ENCODE assay signal across 8 cellular contexts in genomic region chr2:37344453-37345361, GRCh38. TPM values are rescaled to one million over a fixed set of nuclear protein-coding genes. Genes with fewer than 3 reads are reported as not detected.
DNase-seq lines count a peak whose midpoint lies in the region; ATAC-seq and TF ChIP-seq lines count a peak whose summit lies in the region.

Gene QPCT, plus strand, starts transcription at chr2:37344630. Its CDS starts 102 bp downstream, at chr2:37344732.

- 3% methylated on average over 6 of the region's 73 CpGs for WGBS in right lobe of liver (ENCODE audit: insufficient coverage, low coverage, low lambda C conversion rate, missing lambda C conversion rate)

- H3K9me3 ChIP-seq in right lobe of liver, result no peaks in the 10 kb centered on the region

- no peak for TF ChIP-seq CTCF in GM12865 (IDR thresholded peaks at IDR 0.05; ENCODE audit: insufficient read depth, low read depth, low read length, missing control alignments)
- TF ChIP-seq CTCF in coronary artery (IDR thresholded peaks at IDR 0.05), result no peak
- no peak for TF ChIP-seq CTCF in right lobe of liver (IDR thresholded peaks at IDR 0.05)

- ATAC-seq in right lobe of liver (peak; percentile 65 to 79 (median 71)), HG03439 (IDR thresholded peaks at IDR 0.05; ENCODE audit: unreplicated experiment) (no peak)

- intact Hi-C loops in right lobe of liver (cut with DNase I), result no loop called here

- peak; percentile 19 for DNase-seq in GM12865 (ENCODE audit: low read depth)
- DNase-seq in HuH-7 (ENCODE audit: low spot score), result peak; percentile 59
- peak; percentile 53 for DNase-seq in activated CD4-positive, alpha-beta T cell treated with anti-CD3 and anti-CD28 coated beads for 1 hour
- DNase-seq in coronary artery (ENCODE audit: low spot score), result no peak
- peak; percentile 56 to 67 (median 58) for DNase-seq in right lobe of liver
- peak; percentile 43 to 67 for DNase-seq in stimulated activated CD8-positive, alpha-beta memory T cell treated with anti-CD3 and anti-CD28 coated beads, Interleukin-15, amount 100 ng/mL, for 48 hours (ENCODE audit: low read depth in 2 of 2)
- no peak for DNase-seq in occipital lobe (lab: John Stamatoyannopoulos, UW)

- no peak for TF ChIP-seq POLR2A in right lobe of liver (IDR thresholded peaks at IDR 0.05)

- H3K36me3 ChIP-seq in right lobe of liver, result no peaks in the 10 kb centered on the region

- peak within 1 kb of the TSS in 1 of 2 donors; percentile 40 for H3K27ac ChIP-seq in coronary artery
- peak within 1 kb of the TSS; percentile 35 to 57 (median 53) for H3K27ac ChIP-seq in right lobe of liver

- H3K4me3 ChIP-seq in GM12865 (ENCODE audit: low read depth, low read length) (peak within 1 kb of the TSS; percentile 45), coronary artery (peak within 1 kb of the TSS; percentile 95), right lobe of liver (peak within 1 kb of the TSS; percentile 38 to 57 (median 53))

- H3K4me1 ChIP-seq in right lobe of liver, result peaks cover 0 to 14% (median 0%) of the 10 kb centered on the region in 4 donors

- no peaks in the 10 kb centered on the region for H3K27me3 ChIP-seq in right lobe of liver

RNA-seq across cellular contexts. Expression of gene QPCT, which starts in this region (rescaled TPM):
- total RNA-seq in right lobe of liver (1 to 10 TPM in 3 of 6 experiments, under 1 TPM in 3; 0.55 to 1.5 (median 1.1) TPM), occipital lobe (5.9 TPM)

Comparison
In these comparisons a context has a peak if more than half of its experiments do, and no peak if none do; other contexts are left out.
1. DNase-seq: peak in GM12865 (single experiment), HuH-7 (single experiment), activated CD4-positive, alpha-beta T cell treated with anti-CD3 and anti-CD28 coated beads for 1 hour (single experiment), right lobe of liver (3 of 3) and stimulated activated CD8-positive, alpha-beta memory T cell treated with anti-CD3 and anti-CD28 coated beads, Interleukin-15, amount 100 ng/mL, for 48 hours (2 of 2); none in coronary artery (single experiment) and occipital lobe (single experiment).
2. H3K4me3 ChIP-seq: peak in every context shown above with its lines; median percentile 95 in coronary artery; 53 in right lobe of liver; 45 in GM12865.